32 cellular contexts compared by ENCODE assay signal in genomic region chr13:109568273-109568900, GRCh38.
A peak's percentile ranks its signal among the peaks of the same experiment; 100 is the strongest.
DNase-seq lines count a peak whose midpoint lies in the region; ATAC-seq, FAIRE-seq and TF ChIP-seq lines count a peak whose summit lies in the region.
"Had no signal": no experiment of that assay in that cellular context is flagged by ENCODE, and none has a peak within 500 bp of the region (broad histone marks: within the 10 kb centered on the region; RNA-seq: fewer than 3 reads in every experiment).

No MANE protein-coding gene starts in this region.

- POLR2A ChIA-PET in HepG2 (lab: Yijun Ruan, JAX) = no interaction called here

- ATAC-seq in GM23338 = no peak
- ATAC-seq in HepG2 = peak; percentile 86
- ATAC-seq: lower lobe of right lung; pancreas; stimulated activated memory B cell treated with anti-CD40 and anti-IgM and Interleukin-4, amounts not matched to agents 10 μg/mL and 1 μg/mL and 100 μg/mL, for 72 hours had no signal

- H3K27ac ChIP-seq in GM23338 (ENCODE audit: low read depth) (no peak overlapping the region), HepG2 (ENCODE audit: extremely low read length, insufficient read depth, low read length) (peak overlapping the region; percentile 45), uterus (peak overlapping the region; percentile 4 to 43), dorsolateral prefrontal cortex (no peak overlapping the region), coronary artery (no peak overlapping the region)
- H3K27ac ChIP-seq: esophagus squamous epithelium, lower lobe of right lung, pancreas had no signal

- intact Hi-C loops in HepG2 (cut with micrococcal nuclease; ENCODE audit: unreplicated experiment) = no loop called here
- intact Hi-C loops in uterus (cut with DNase I; ENCODE audit: low total_unique reads) = no loop called here
- intact Hi-C loops in dorsolateral prefrontal cortex (cut with DNase I) = no loop called here

- H3K79me2 ChIP-seq in GM23338 (replicated peaks; ENCODE audit: insufficient read depth) (no peaks in the 10 kb centered on the region), HepG2 (ENCODE audit: insufficient read depth, low read length) (no peaks in the 10 kb centered on the region)

- FAIRE-seq in HepG2 (lab: Jason Lieb, UNC) = no peak
- FAIRE-seq: HTR-8/SVneo had no signal

- H3K36me3 ChIP-seq in GM23338 (ENCODE audit: insufficient read depth) (no peaks in the 10 kb centered on the region), HepG2 (replicated peaks in 1 of 2; ENCODE audit: control insufficient read depth in 1 of 2, insufficient read depth in 2 of 2, low read length in 2 of 2) (no peaks in the 10 kb centered on the region), uterus (no peaks in the 10 kb centered on the region)
- H3K36me3 ChIP-seq: esophagus squamous epithelium, lower lobe of right lung, pancreas, Peyer's patch had no signal

- H3K9ac ChIP-seq in HepG2 (ENCODE audit: insufficient read depth, low read depth, low read length) = no peak overlapping the region

- TF ChIP-seq POLR2A in HepG2 (IDR thresholded peaks at IDR 0.05; ENCODE audit: insufficient read depth in 1 of 2, low read depth in 2 of 2, low read length in 2 of 2) (no peak), uterus (IDR thresholded peaks at IDR 0.05) (no peak)

- H3K4me1 ChIP-seq in GM23338 (ENCODE audit: insufficient read depth) (no peaks in the 10 kb centered on the region), HepG2 (ENCODE audit: insufficient read depth, low read length) (peaks cover 28% of the 10 kb centered on the region), uterus (no peaks in the 10 kb centered on the region)
- H3K4me1 ChIP-seq: esophagus squamous epithelium, lower lobe of right lung, pancreas had no signal

- TF ChIP-seq CTCF in GM23338 (conservative IDR thresholded peaks at IDR 0.05; ENCODE audit: low read depth in 2 of 2) = no peak
- no peak for TF ChIP-seq CTCF in HepG2 (CRISPR knock-in tag; IDR thresholded peaks at IDR 0.05)
- TF ChIP-seq CTCF in uterus (IDR thresholded peaks at IDR 0.05) = no peak
- no peak for TF ChIP-seq CTCF in dorsolateral prefrontal cortex (IDR thresholded peaks at IDR 0.05 in 54 of 56, conservative IDR thresholded peaks at IDR 0.05 in 2 of 56; ENCODE audit: low read depth in 1 of 56, partially characterized antibody in 56 of 56)
- TF ChIP-seq CTCF in coronary artery (IDR thresholded peaks at IDR 0.05) = no peak

- H2AFZ ChIP-seq in GM23338 (peak overlapping the region; percentile 56; the same call in 1 of the 2 replicates), HepG2 (ENCODE audit: low read length) (peak overlapping the region; percentile 61)

- H4K20me1 ChIP-seq in GM23338 (replicated peaks; ENCODE audit: insufficient read depth) = no peaks in the 10 kb centered on the region
- H4K20me1 ChIP-seq in HepG2 (ENCODE audit: insufficient read depth, low read length) = no peaks in the 10 kb centered on the region

- WGBS in HepG2 (ENCODE audit: low lambda C conversion rate) = 23% methylated on average over 4 of the region's 4 CpGs

- in situ Hi-C loops in HepG2 (cut with HindIII; ENCODE audit: extremely low pct_ligation_motif_present, low pct_unique_long_range_greater_than_20kb) = no loop called here

- H3K9me3 ChIP-seq in HepG2 (ENCODE audit: low read length) (no peaks in the 10 kb centered on the region), uterus (no peaks in the 10 kb centered on the region)
- H3K9me3 ChIP-seq: esophagus squamous epithelium, lower lobe of right lung, pancreas, Peyer's patch had no signal

- H3K27me3 ChIP-seq in GM23338 (ENCODE audit: insufficient read depth) = no peaks in the 10 kb centered on the region
- H3K27me3 ChIP-seq in HepG2 (ENCODE audit: control insufficient read depth in 1 of 2, insufficient read depth in 2 of 2, low read length in 2 of 2) = no peaks in the 10 kb centered on the region
- H3K27me3 ChIP-seq in uterus = no peaks in the 10 kb centered on the region
- no peaks in the 10 kb centered on the region for H3K27me3 ChIP-seq in dorsolateral prefrontal cortex
- H3K27me3 ChIP-seq: esophagus squamous epithelium, pancreas, Peyer's patch had no signal

- no peak overlapping the region for H3K27ac Mint-ChIP-seq in GM23338
- H3K27ac Mint-ChIP-seq: activated B cell treated with CpG ODN at 0.5 μM for 24 hours; activated T-helper 1 cell treated with anti-CD3 and anti-CD28 coated beads, Interleukin-12 subunit alpha, Interleukin-12 subunit beta, Interleukin-2, Interleukin-4 antibody, amounts not matched to agents 30 ng/mL and 10 ng/mL and 1 ng/mL, durations not matched to agents 14 hours and 24 hours and 36 hours; CD4-positive, CD25-positive, alpha-beta regulatory T cell; endodermal cell; nephron; stimulated activated memory B cell treated with anti-CD40 and anti-IgM and Interleukin-4, amounts not matched to agents 10 μg/mL and 1 μg/mL and 100 μg/mL, for 72 hours; type B pancreatic cell had no signal

- H3F3A ChIP-seq in GM23338 (replicated peaks; ENCODE audit: low read depth) = no peaks in the 10 kb centered on the region

- DNase-seq in GM23338 (ENCODE audit: low spot score) = no peak
- DNase-seq in brain pericyte (ENCODE audit: low read depth, low spot score) = peak; percentile 57
- DNase-seq in HepG2 (ENCODE audit: low spot score) = peak; percentile 7
- DNase-seq in uterus = peak in 1 of 2 donors; percentile 19
- no peak for DNase-seq in NCI-H1417 (lab: John Stamatoyannopoulos, UW)
- no peak for DNase-seq in dorsolateral prefrontal cortex
- DNase-seq in coronary artery (ENCODE audit: low spot score) = no peak
- DNase-seq: activated B cell treated with CpG ODN at 0.5 μM for 24 hours; activated naive CD4-positive, alpha-beta T cell treated with anti-CD3 and anti-CD28 coated beads, Interleukin-2, amount 10 ng/mL, durations not matched to agents 7 days and 5 days; amygdala; CD4-positive, CD25-positive, alpha-beta regulatory T cell; endodermal cell; esophagus squamous epithelium; H7; islet precursor cell; KBM-7; lower lobe of right lung; MM.1S; NCI-H1417 treated with DMSO at 0.1 percent for 48 hours; NCI-H2081 treated with DMSO at 0.1 percent for 48 hours; NCI-H345; NCI-H748 treated with DMSO at 0.1 percent for 48 hours; pancreas; Peyer's patch; SIG-M5; stimulated activated CD4-positive, alpha-beta T cell treated with anti-CD3 and anti-CD28 coated beads, Interleukin-4, amount 100 ng/mL, for 4 hours; substantia nigra had no signal

- H3K36me3 Mint-ChIP-seq in GM23338 (ENCODE audit: low read depth) = no peaks in the 10 kb centered on the region
- H3K36me3 Mint-ChIP-seq: CD4-positive, CD25-positive, alpha-beta regulatory T cell; stimulated activated memory B cell treated with anti-CD40 and anti-IgM and Interleukin-4, amounts not matched to agents 10 μg/mL and 1 μg/mL and 100 μg/mL, for 72 hours; type B pancreatic cell had no signal

- no peak overlapping the region for H3K4me2 ChIP-seq in GM23338
- H3K4me2 ChIP-seq in HepG2 (ENCODE audit: low read depth, low read length) = peak overlapping the region; percentile 45; the same call in 1 of the 2 replicates

- BruUV-seq in HepG2 (replicated peaks; lab: Mats Ljungman, UMichigan) = no TSS peak

- no peak overlapping the region for H3K4me3 ChIP-seq in GM23338
- H3K4me3 ChIP-seq in HepG2 (replicated peaks in 1 of 3; ENCODE audit: insufficient read depth in 1 of 3, low read depth in 2 of 3, low read length in 3 of 3) = no peak overlapping the region; a peak in 1 of 6 replicates
- no peak overlapping the region for H3K4me3 ChIP-seq in uterus
- H3K4me3 ChIP-seq in dorsolateral prefrontal cortex = no peak overlapping the region
- H3K4me3 ChIP-seq in coronary artery = no peak overlapping the region
- H3K4me3 ChIP-seq: esophagus squamous epithelium, lower lobe of right lung, pancreas, Peyer's patch had no signal

- H3K9me3 Mint-ChIP-seq in GM23338 = no peaks in the 10 kb centered on the region
- H3K9me3 Mint-ChIP-seq: activated B cell treated with CpG ODN at 0.5 μM for 24 hours; activated T-helper 1 cell treated with anti-CD3 and anti-CD28 coated beads, Interleukin-12 subunit alpha, Interleukin-12 subunit beta, Interleukin-2, Interleukin-4 antibody, amounts not matched to agents 30 ng/mL and 10 ng/mL and 1 ng/mL, durations not matched to agents 14 hours and 24 hours and 36 hours; endodermal cell; nephron; type B pancreatic cell had no signal

- peaks cover 4% of the 10 kb centered on the region; the same call in 1 of the 2 replicates for H3K9me2 ChIP-seq in GM23338 (ENCODE audit: insufficient read depth)

- CTCF ChIA-PET in HepG2 (lab: Yijun Ruan, JAX; ENCODE audit: low intra/inter-chr PET ratio, low total read pairs) = no interaction called here

- TF ChIP-seq EP300 in HepG2 (IDR thresholded peaks at IDR 0.05; ENCODE audit: low read depth in 2 of 2, low read length in 2 of 2) (peak in 1 of 2 experiments; percentile 44; a peak in 1 of 4 replicates), HepG2 (CRISPR knock-in tag; IDR thresholded peaks at IDR 0.05; ENCODE audit: borderline replicate concordance) (no peak)

- H3K27me3 Mint-ChIP-seq in GM23338 (ENCODE audit: insufficient read depth, low read depth, poor library complexity) = peaks cover 6% of the 10 kb centered on the region
- H3K27me3 Mint-ChIP-seq: activated B cell treated with CpG ODN at 0.5 μM for 24 hours; stimulated activated memory B cell treated with anti-CD40 and anti-IgM and Interleukin-4, amounts not matched to agents 10 μg/mL and 1 μg/mL and 100 μg/mL, for 72 hours; type B pancreatic cell had no signal

- H3K4me1 Mint-ChIP-seq in GM23338 = no peaks in the 10 kb centered on the region
- H3K4me1 Mint-ChIP-seq: endodermal cell, nephron had no signal

- H3K4me3 Mint-ChIP-seq in GM23338 = no peak overlapping the region
- H3K4me3 Mint-ChIP-seq: activated B cell treated with CpG ODN at 0.5 μM for 24 hours; activated naive CD4-positive, alpha-beta T cell treated with anti-CD3 and anti-CD28 coated beads, Interleukin-2, amount 10 ng/mL, durations not matched to agents 7 days and 5 days; activated T-helper 1 cell treated with anti-CD3 and anti-CD28 coated beads, Interleukin-12 subunit alpha, Interleukin-12 subunit beta, Interleukin-2, Interleukin-4 antibody, amounts not matched to agents 30 ng/mL and 10 ng/mL and 1 ng/mL, durations not matched to agents 14 hours and 24 hours and 36 hours; CD4-positive, CD25-positive, alpha-beta regulatory T cell; endodermal cell; nephron; stimulated activated memory B cell treated with anti-CD40 and anti-IgM and Interleukin-4, amounts not matched to agents 10 μg/mL and 1 μg/mL and 100 μg/mL, for 72 hours; type B pancreatic cell had no signal

- TF ChIP-seq RAD21 in HepG2 (CRISPR knock-in tag; IDR thresholded peaks at IDR 0.05) = no peak

TF ChIP-seq in GM23338, 12 proteins besides CTCF, POLR2A, EP300 and RAD21 (continues in another document):
- TF ChIP-seq EZH2phosphoT487 (IDR thresholded peaks at IDR 0.05; ENCODE audit: unreplicated experiment) = no peak
- no peak for TF ChIP-seq NANOG (IDR thresholded peaks at IDR 0.05; ENCODE audit: borderline replicate concordance)
- no peak for TF ChIP-seq JUNB (IDR thresholded peaks at IDR 0.05; ENCODE audit: unreplicated experiment)
- TF ChIP-seq STAT1 (IDR thresholded peaks at IDR 0.05; ENCODE audit: unreplicated experiment) = no peak

TF ChIP-seq in HepG2, 621 proteins besides CTCF, POLR2A, EP300 and RAD21 (continues in another document):
- no peak for TF ChIP-seq SAFB2 (CRISPR knock-in tag; IDR thresholded peaks at IDR 0.05; ENCODE audit: borderline replicate concordance, low read depth)

Comparison
In these comparisons a context has a peak if more than half of its experiments do, and no peak if none do; other contexts are left out.
1. DNase-seq: peak in brain pericyte (single experiment) and HepG2 (single experiment); none in GM23338 (single experiment), NCI-H1417 (0 of 3), dorsolateral prefrontal cortex (0 of 10) and coronary artery (single experiment).
2. H3K27ac ChIP-seq: peak in HepG2 (single experiment) and uterus (2 of 2); none in GM23338 (single experiment), dorsolateral prefrontal cortex (0 of 59) and coronary artery (0 of 2).